ENCODE assay signal across 9 cellular contexts in genomic region chr6:139133733-139134360, GRCh38. TPM values are rescaled to one million over a fixed set of nuclear protein-coding genes. Genes with fewer than 3 reads are reported as not detected.
A peak's percentile ranks its signal among the peaks of the same experiment; 100 is the strongest.
DNase-seq lines count a peak whose midpoint lies in the region; ATAC-seq and TF ChIP-seq lines count a peak whose summit lies in the region.
"Had no signal": no experiment of that assay in that cellular context is flagged by ENCODE, and none has a peak within 500 bp of the region (broad histone marks: within the 10 kb centered on the region; RNA-seq: fewer than 3 reads in every experiment).

No MANE protein-coding gene starts in this region.

- intact Hi-C loops in activated naive CD4-positive, alpha-beta T cell treated with anti-CD3 and anti-CD28 coated beads for 36 hours (cut with micrococcal nuclease) = loop anchor here (10.0 kb wide), 3 partner anchors 539 to 1229 kb away; no protein-coding TSS in a partner anchor
- intact Hi-C loops in tibial artery (cut with DNase I; ENCODE audit: low total_unique reads) = loop anchor here (10.0 kb wide), 1 partner anchor 109 kb away; the partner anchor contains the start of gene ABRACL

- H3K27me3 ChIP-seq in tibial artery = no peaks in the 10 kb centered on the region

- peaks cover 27% of the 10 kb centered on the region for H3K36me3 Mint-ChIP-seq in activated naive CD4-positive, alpha-beta T cell treated with anti-CD3 and anti-CD28 coated beads for 36 hours (ENCODE audit: low read depth)
- H3K36me3 Mint-ChIP-seq in activated naive CD4-positive, alpha-beta T cell treated with anti-CD3 and anti-CD28 coated beads, Interleukin-2, amount 50 U/mL, for 72 hours = peaks cover 27 to 36% of the 10 kb centered on the region in 2 donors
- peaks cover 36% of the 10 kb centered on the region for H3K36me3 Mint-ChIP-seq in activated T-helper 17 cell treated with anti-CD3 and anti-CD28 coated beads, Interleukin-2, amount 50 U/mL, for 72 hours (ENCODE audit: low read depth)

- H3K27ac ChIP-seq in tibial artery = peak overlapping the region; percentile 84 to 99

- no peaks in the 10 kb centered on the region for H3K9me3 Mint-ChIP-seq in activated naive CD4-positive, alpha-beta T cell treated with anti-CD3 and anti-CD28 coated beads for 36 hours
- H3K9me3 Mint-ChIP-seq in activated naive CD4-positive, alpha-beta T cell treated with anti-CD3 and anti-CD28 coated beads, Interleukin-2, amount 50 U/mL, for 72 hours = no peaks in the 10 kb centered on the region
- no peaks in the 10 kb centered on the region for H3K9me3 Mint-ChIP-seq in activated T-helper 17 cell treated with anti-CD3 and anti-CD28 coated beads, Interleukin-2, amount 50 U/mL, for 72 hours

- peak overlapping the region; percentile 12 for H3K27ac Mint-ChIP-seq in activated naive CD4-positive, alpha-beta T cell treated with anti-CD3 and anti-CD28 coated beads for 36 hours
- peak overlapping the region in 1 of 2 donors; percentile 60 for H3K27ac Mint-ChIP-seq in activated naive CD4-positive, alpha-beta T cell treated with anti-CD3 and anti-CD28 coated beads, Interleukin-2, amount 50 U/mL, for 72 hours
- peak overlapping the region; percentile 95 for H3K27ac Mint-ChIP-seq in activated T-helper 17 cell treated with anti-CD3 and anti-CD28 coated beads, Interleukin-2, amount 50 U/mL, for 72 hours

- H3K36me3 ChIP-seq in tibial artery = no peaks in the 10 kb centered on the region

- TF ChIP-seq CTCF in tibial artery (IDR thresholded peaks at IDR 0.05) = no peak

- no peaks in the 10 kb centered on the region for H3K27me3 Mint-ChIP-seq in activated naive CD4-positive, alpha-beta T cell treated with anti-CD3 and anti-CD28 coated beads for 36 hours (ENCODE audit: low read depth)
- H3K27me3 Mint-ChIP-seq in activated T-helper 17 cell treated with anti-CD3 and anti-CD28 coated beads, Interleukin-2, amount 50 U/mL, for 72 hours = no peaks in the 10 kb centered on the region

- ATAC-seq in activated naive CD4-positive, alpha-beta T cell treated with anti-CD3 and anti-CD28 coated beads, Interleukin-2, amount 50 U/mL, for 72 hours = no peak
- ATAC-seq in activated T-helper 17 cell treated with anti-CD3 and anti-CD28 coated beads, Interleukin-2, amount 50 U/mL, for 72 hours (replicated peaks) = no peak
- ATAC-seq in HG02759 (IDR thresholded peaks at IDR 0.05; ENCODE audit: unreplicated experiment) = no peak
- no peak for ATAC-seq in HG03175 (IDR thresholded peaks at IDR 0.05; ENCODE audit: unreplicated experiment)

- H3K4me1 Mint-ChIP-seq in activated naive CD4-positive, alpha-beta T cell treated with anti-CD3 and anti-CD28 coated beads for 36 hours (ENCODE audit: low read depth) = peaks cover 54% of the 10 kb centered on the region
- H3K4me1 Mint-ChIP-seq in activated T-helper 17 cell treated with anti-CD3 and anti-CD28 coated beads, Interleukin-2, amount 50 U/mL, for 72 hours = peaks cover 36% of the 10 kb centered on the region

- H3K9me3 ChIP-seq in tibial artery = no peaks in the 10 kb centered on the region

- no peak for DNase-seq in activated naive CD4-positive, alpha-beta T cell treated with anti-CD3 and anti-CD28 coated beads for 36 hours
- DNase-seq in activated naive CD4-positive, alpha-beta T cell treated with anti-CD3 and anti-CD28 coated beads, Interleukin-2, amount 50 U/mL, for 72 hours (ENCODE audit: low spot score in 2 of 2) = no peak
- peak; percentile 40 for DNase-seq in midbrain (lab: John Stamatoyannopoulos, UW)
- DNase-seq in tibial artery = no peak
- DNase-seq in epidermal melanocyte (ENCODE audit: insufficient read length, low spot score) = no peak
- DNase-seq: NCI-H2029 treated with DMSO at 0.1 percent for 48 hours had no signal

- CTCF ChIA-PET in activated naive CD4-positive, alpha-beta T cell treated with anti-CD3 and anti-CD28 coated beads for 36 hours (lab: Charles Lee) = interaction anchor here (1.0 to 3.1 kb wide), 10 partner anchors 9 to 242 kb away, joined by 3 to 18 read pairs (median 4); no protein-coding TSS in a partner anchor

- H3K4me1 ChIP-seq in tibial artery = peaks cover 0 to 40% (median 9%) of the 10 kb centered on the region in 4 donors

- peak overlapping the region; percentile 14 for H3K4me3 Mint-ChIP-seq in activated naive CD4-positive, alpha-beta T cell treated with anti-CD3 and anti-CD28 coated beads for 36 hours
- peak overlapping the region; percentile 97 for H3K4me3 Mint-ChIP-seq in activated T-helper 17 cell treated with anti-CD3 and anti-CD28 coated beads, Interleukin-2, amount 50 U/mL, for 72 hours

- peak overlapping the region; percentile 15 to 20 for H3K4me3 ChIP-seq in tibial artery

RNA-seq across cellular contexts. Expression of gene HECA, which starts 1.0 kb away (rescaled TPM):
- total RNA-seq in activated naive CD4-positive, alpha-beta T cell treated with anti-CD3 and anti-CD28 coated beads for 36 hours = 10 to 100 TPM; 61.1 to 61.2 TPM
- total RNA-seq in activated naive CD4-positive, alpha-beta T cell treated with anti-CD3 and anti-CD28 coated beads, Interleukin-2, amount 50 U/mL, for 72 hours = 10 to 100 TPM; 59.6 to 83.3 TPM
- 10 to 100 TPM; 67.0 to 85.7 TPM for total RNA-seq in activated T-helper 17 cell treated with anti-CD3 and anti-CD28 coated beads, Interleukin-2, amount 50 U/mL, for 72 hours
